In genomic region chr11:119334173-119334930, GRCh38 we compare ENCODE assay signal across 8 cellular contexts. TPM values are rescaled to one million over a fixed set of nuclear protein-coding genes. Genes with fewer than 3 reads are reported as not detected.
DNase-seq lines count a peak whose midpoint lies in the region; ATAC-seq and TF ChIP-seq lines count a peak whose summit lies in the region.

Gene RNF26 (plus strand): TSS chr11:119334527. CDS start chr11:119335123, 596 bp downstream.

- peak within 1 kb of the TSS; percentile 72 for H2AFZ ChIP-seq in SU-DHL-6 (ENCODE audit: low read depth, low read length, severe bottlenecking)

- peak; percentile 93 for DNase-seq in NCI-H128 (lab: John Stamatoyannopoulos, UW; ENCODE audit: unreplicated experiment)
- DNase-seq in activated naive CD8-positive, alpha-beta T cell treated with anti-CD3 and anti-CD28 coated beads, Interleukin-2, amount 50 U/mL, for 16 hours (ENCODE audit: low read depth, low spot score): peak; percentile 87
- DNase-seq in Right ventricle myocardium inferior (ENCODE audit: missing footprints): peak; percentile 94
- peak; percentile 94 to 97 (median 95) for DNase-seq in ovary
- DNase-seq in thyroid gland: peak; percentile 96

- TF ChIP-seq CTCF in SU-DHL-6 (IDR thresholded peaks at IDR 0.05; ENCODE audit: insufficient read depth, low read length, poor library complexity, severe bottlenecking) (no peak), ovary (IDR thresholded peaks at IDR 0.05) (no peak), thyroid gland (IDR thresholded peaks at IDR 0.05) (no peak)

- H3F3A ChIP-seq in SU-DHL-6 (ENCODE audit: insufficient read depth): peaks cover 4% of the 10 kb centered on the region; the same call in 1 of the 2 replicates

- peaks cover 6% of the 10 kb centered on the region; the same call in 1 of the 2 replicates for H3K79me2 ChIP-seq in SU-DHL-6 (ENCODE audit: insufficient read depth, low read length)

- H3K27ac ChIP-seq in SU-DHL-6 (ENCODE audit: low read depth, low read length) (peak within 1 kb of the TSS; percentile 30), ovary (peak within 1 kb of the TSS; percentile 80 to 81), thyroid gland (peak within 1 kb of the TSS in 2 of 3 donors; percentile 71 to 77)

- H3K4me1 ChIP-seq in ovary (ENCODE audit: insufficient read depth) (peaks cover 8% of the 10 kb centered on the region), thyroid gland (peaks cover 10 to 30% of the 10 kb centered on the region in 2 donors)

- H3K9me3 ChIP-seq in SU-DHL-6 (ENCODE audit: insufficient read depth, low read length) (no peaks in the 10 kb centered on the region), ovary (no peaks in the 10 kb centered on the region), thyroid gland (no peaks in the 10 kb centered on the region)

- H3K36me3 ChIP-seq in SU-DHL-6 (ENCODE audit: low read length) (no peaks in the 10 kb centered on the region), ovary (no peaks in the 10 kb centered on the region), thyroid gland (no peaks in the 10 kb centered on the region)

- H3K4me3 ChIP-seq in SU-DHL-6 (ENCODE audit: insufficient read depth, low read length, poor library complexity, severe bottlenecking) (peak within 1 kb of the TSS; percentile 50), ovary (peak within 1 kb of the TSS; percentile 80), thyroid gland (replicated peaks in 1 of 3) (peak within 1 kb of the TSS; percentile 32 to 95 (median 78))

- TF ChIP-seq POLR2A in GM10847 (IDR thresholded peaks at IDR 0.05; ENCODE audit: extremely low read depth, insufficient read length): peak; percentile 68
- TF ChIP-seq POLR2A in ovary (IDR thresholded peaks at IDR 0.05): peak; percentile 77
- peak in 1 of 2 donors; percentile 78 for TF ChIP-seq POLR2A in thyroid gland (IDR thresholded peaks at IDR 0.05)

- H3K9ac ChIP-seq in SU-DHL-6 (ENCODE audit: low read length): peak within 1 kb of the TSS; percentile 74

- intact Hi-C loops in Right ventricle myocardium inferior (cut with DNase I): no loop called here
- intact Hi-C loops in ovary (cut with DNase I): loop anchor here in 1 of 4 donors (10.0 kb wide), 1 partner anchor 240 kb away; a partner anchor contains a TSS
- intact Hi-C loops in thyroid gland (cut with DNase I): no loop called here

- H3K27me3 ChIP-seq in SU-DHL-6 (ENCODE audit: low read length): no peaks in the 10 kb centered on the region
- H3K27me3 ChIP-seq in ovary: no peaks in the 10 kb centered on the region
- no peaks in the 10 kb centered on the region for H3K27me3 ChIP-seq in thyroid gland

- WGBS in ovary, 3 donors: 0% methylated on average over 54 of the region's 54 CpGs
- 0 to 1% methylated on average over 28 to 42 of the region's 54 CpGs for WGBS in thyroid gland, 2 donors

- TF ChIP-seq EP300 in ovary (IDR thresholded peaks at IDR 0.05): no peak

- no peaks in the 10 kb centered on the region for H3K9me2 ChIP-seq in SU-DHL-6 (replicated peaks; ENCODE audit: insufficient read depth, low read length)

- ATAC-seq in HG02678 (IDR thresholded peaks at IDR 0.05; ENCODE audit: unreplicated experiment): peak; percentile 94
- ATAC-seq in Right ventricle myocardium inferior: peak; percentile 93

- peak within 1 kb of the TSS; percentile 55 for H3K4me2 ChIP-seq in SU-DHL-6 (ENCODE audit: low read depth, low read length, poor library complexity, severe bottlenecking)

- H4K20me1 ChIP-seq in SU-DHL-6 (ENCODE audit: low read depth, low read length): no peaks in the 10 kb centered on the region

RNA-seq across cellular contexts. Expression of gene RNF26, which starts in this region (rescaled TPM):
- total RNA-seq in Right ventricle myocardium inferior (13.1 TPM), ovary (10 to 100 TPM in 6 of 7 donors, 1 to 10 TPM in 1; 7.0 to 25.8 (median 22.0) TPM), thyroid gland (10 to 100 TPM; 10.1 to 18.9 (median 14.1) TPM)
- polyA plus RNA-seq in ovary: 10 to 100 TPM; 14.9 to 18.1 TPM

Comparison
In these comparisons a context has a peak if more than half of its experiments do, and no peak if none do; other contexts are left out.
1. Peak in every context shown above with its lines: DNase-seq, ATAC-seq, H3K4me3 ChIP-seq and H3K27ac ChIP-seq.
2. H3K27ac ChIP-seq: peak in every context shown above with its lines; median percentile 80 in ovary; 74 in thyroid gland; 30 in SU-DHL-6.